Comparison of ENCODE assay signal across 11 cellular contexts in the genomic region with DNA sequence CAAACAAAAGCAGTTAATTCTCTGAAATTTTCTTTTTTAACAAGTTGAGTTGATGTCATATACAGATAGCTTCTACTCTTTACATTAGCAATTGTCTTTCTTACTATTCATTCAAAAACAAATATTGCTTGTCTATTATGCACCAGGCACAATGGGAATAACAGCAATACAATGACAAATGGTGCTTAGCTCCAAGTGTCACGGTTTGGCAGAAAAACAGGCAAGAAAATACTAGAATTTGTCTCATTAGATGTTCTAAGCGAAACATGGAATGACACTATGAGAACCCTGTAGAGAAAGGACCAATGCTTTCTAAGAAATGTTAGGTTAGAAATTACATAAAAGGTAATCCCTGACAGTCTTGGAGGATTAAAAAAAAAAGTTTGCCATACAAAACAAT.
"Had no signal": no experiment of that assay in that cellular context is flagged by ENCODE, and none has a peak within 500 bp of the region (broad histone marks: within the 10 kb centered on the region; RNA-seq: fewer than 3 reads in every experiment).

No MANE protein-coding gene starts in this region.

- DNase-seq: effector memory CD8-positive, alpha-beta T cell; mucosa of descending colon; naive thymus-derived CD8-positive, alpha-beta T cell; posterior cingulate gyrus; sigmoid colon; stimulated activated CD4-positive, alpha-beta T cell treated with anti-CD3 and anti-CD28 coated beads, Interleukin-2, amount 100 ng/mL, for 24 hours; stimulated activated CD4-positive, alpha-beta T cell treated with anti-CD3 and anti-CD28 coated beads, Interleukin-4, amount 100 ng/mL, for 4 hours; stimulated activated naive B cell treated with anti-CD40 and anti-IgM and Interleukin-4, amounts not matched to agents 10 μg/mL and 1 μg/mL and 100 μg/mL, for 72 hours; stimulated activated naive CD8-positive, alpha-beta T cell treated with anti-CD3 and anti-CD28 coated beads, Interleukin-15, amount 100 ng/mL, for 72 hours; thyroid gland had no signal

- ATAC-seq: effector memory CD8-positive, alpha-beta T cell; gastroesophageal sphincter; mucosa of descending colon; naive thymus-derived CD8-positive, alpha-beta T cell; stimulated activated naive B cell treated with anti-CD40 and anti-IgM and Interleukin-4, amounts not matched to agents 10 μg/mL and 1 μg/mL and 100 μg/mL, for 72 hours; stimulated activated naive CD8-positive, alpha-beta T cell treated with anti-CD3 and anti-CD28 coated beads, Interleukin-15, amount 100 ng/mL, for 72 hours had no signal
